9 cellular contexts compared by ENCODE assay signal in genomic region chr4:142282870-142283431, GRCh38.
A peak's percentile ranks its signal among the peaks of the same experiment; 100 is the strongest.
DNase-seq lines count a peak whose midpoint lies in the region; ATAC-seq and TF ChIP-seq lines count a peak whose summit lies in the region.
"Had no signal": no experiment of that assay in that cellular context is flagged by ENCODE, and none has a peak within 500 bp of the region (broad histone marks: within the 10 kb centered on the region; RNA-seq: fewer than 3 reads in every experiment).

No MANE protein-coding gene starts in this region.

- H3K9me3 ChIP-seq in T-helper 17 cell (ENCODE audit: control insufficient read depth, low read length, poor library complexity, severe bottlenecking): no peaks in the 10 kb centered on the region

- intact Hi-C loops in left colon (cut with DNase I, micrococcal nuclease): no loop called here

- no peak overlapping the region for H3K4me3 Mint-ChIP-seq in T-helper 17 cell

- ATAC-seq in T-helper 17 cell (peak; percentile 69), left colon (peak; percentile 33), esophagus mucosa (no peak), GM19455 (IDR thresholded peaks at IDR 0.05; ENCODE audit: unreplicated experiment) (no peak)

- H3K27me3 Mint-ChIP-seq in T-helper 17 cell: no peaks in the 10 kb centered on the region

- DNase-seq in AG20443 (ENCODE audit: low spot score) (peak; percentile 12), T-helper 17 cell (peak in 1 of 3 donors; percentile 21), left colon (no peak), ecto neural progenitor cell (ENCODE audit: low spot score) (no peak), T1000 (lab: John Stamatoyannopoulos, UW) (no peak)
- DNase-seq: aorta had no signal

- H3K36me3 Mint-ChIP-seq in T-helper 17 cell (ENCODE audit: low read depth): no peaks in the 10 kb centered on the region

- peak; percentile 52 for TF ChIP-seq CTCF in GM12872 (IDR thresholded peaks at IDR 0.05; ENCODE audit: insufficient read depth, low read depth, low read length)

- peaks cover 11% of the 10 kb centered on the region for H3K4me1 Mint-ChIP-seq in T-helper 17 cell

- H3K27ac Mint-ChIP-seq in T-helper 17 cell: no peak overlapping the region

Comparison
In these comparisons a context has a peak if more than half of its experiments do, and no peak if none do; other contexts are left out.
1. ATAC-seq: peak in T-helper 17 cell (single experiment) and left colon (single experiment); none in esophagus mucosa (single experiment) and GM19455 (single experiment).